ENCODE assay signal across 8 cellular contexts in the genomic region with DNA sequence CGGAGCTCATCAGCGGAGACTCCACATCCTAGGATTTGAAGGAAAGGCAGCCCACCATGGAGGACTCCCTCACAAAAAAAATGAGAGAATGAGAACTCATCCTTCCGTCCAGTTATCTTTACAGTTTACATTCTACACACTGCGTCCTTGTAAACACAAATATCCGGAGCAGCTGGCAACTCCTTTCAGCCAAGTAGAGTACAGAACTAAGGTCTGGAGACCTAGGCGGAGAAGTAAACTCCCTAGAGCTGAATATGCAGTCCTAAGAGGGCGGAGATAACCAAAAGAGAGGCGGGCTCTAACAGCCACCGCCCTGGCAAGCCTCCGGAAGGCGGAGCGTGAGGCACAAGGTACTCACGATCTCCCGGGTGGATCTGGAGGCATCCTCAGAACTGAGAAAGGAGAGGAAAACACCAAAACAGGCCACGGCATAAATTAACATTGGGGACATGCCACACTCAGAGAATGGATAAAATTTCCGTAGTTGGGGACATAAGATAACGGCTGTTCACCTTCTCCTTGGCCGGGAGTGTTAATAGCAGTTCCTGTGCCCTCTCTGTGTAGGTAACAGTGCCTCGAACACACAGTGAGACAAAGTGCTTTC. TPM values are rescaled to one million over a fixed set of nuclear protein-coding genes. Genes with fewer than 3 reads are reported as not detected.
DNase-seq lines count a peak whose midpoint lies in the region; ATAC-seq and TF ChIP-seq lines count a peak whose summit lies in the region.

No MANE protein-coding gene starts in this region.

- WGBS in adrenal gland, 4 donors = 0 to 1% (median 0%) methylated on average over 17 to 19 of the region's 19 CpGs
- WGBS in prostate gland = 0% methylated on average over 19 of the region's 19 CpGs
- WGBS in urinary bladder = under 1% methylated on average over 19 of the region's 19 CpGs

- H3K4me3 Mint-ChIP-seq in T-cell = peak overlapping the region; percentile 94 to 100 (median 95)

- CTCF ChIA-PET in T-cell (lab: Charles Lee) = interaction anchor here (0.6 to 2.4 kb wide), 6 partner anchors 56 to 551 kb away, joined by 3 to 18 read pairs (median 4); a partner anchor contains a TSS

- ATAC-seq in T-cell (replicated peaks in 1 of 4) (peak; percentile 6 to 14 (median 9)), HG02884 (IDR thresholded peaks at IDR 0.05; ENCODE audit: unreplicated experiment) (no peak)

- no peak for TF ChIP-seq CTCF in adrenal gland (IDR thresholded peaks at IDR 0.05)
- no peak for TF ChIP-seq CTCF in left ventricle myocardium inferior (IDR thresholded peaks at IDR 0.05; ENCODE audit: borderline replicate concordance)
- TF ChIP-seq CTCF in prostate gland (IDR thresholded peaks at IDR 0.05) = no peak

- intact Hi-C loops in adrenal gland (cut with DNase I) (loop anchor here in 1 of 2 donors (10.0 kb wide), 1 partner anchor 62 kb away; no protein-coding TSS in a partner anchor), left ventricle myocardium inferior (cut with micrococcal nuclease) (loop anchor here (5.0 kb wide), 1 partner anchor 85 kb away; a partner anchor contains a TSS), prostate gland (cut with DNase I) (loop anchor here (5.0 kb wide), 1 partner anchor 125 kb away; a partner anchor contains a TSS)

- H3K9me3 ChIP-seq in adrenal gland (replicated peaks in 1 of 3) = no peaks in the 10 kb centered on the region
- no peaks in the 10 kb centered on the region for H3K9me3 ChIP-seq in left ventricle myocardium inferior (replicated peaks)
- no peaks in the 10 kb centered on the region for H3K9me3 ChIP-seq in prostate gland

- H3K27ac ChIP-seq in adrenal gland (peak overlapping the region; percentile 83 to 98 (median 91)), left ventricle myocardium inferior (replicated peaks) (peak overlapping the region; percentile 97), prostate gland (peak overlapping the region; percentile 98 to 100), urinary bladder (ENCODE audit: low read depth) (peak overlapping the region; percentile 95)

- no peaks in the 10 kb centered on the region for H3K27me3 ChIP-seq in adrenal gland
- H3K27me3 ChIP-seq in left ventricle myocardium inferior (ENCODE audit: low read depth) = no peaks in the 10 kb centered on the region
- no peaks in the 10 kb centered on the region for H3K27me3 ChIP-seq in prostate gland (replicated peaks; ENCODE audit: insufficient read depth)

- peak overlapping the region in 3 of 4 donors; percentile 28 to 74 (median 65) for H3K4me3 ChIP-seq in adrenal gland
- H3K4me3 ChIP-seq in left ventricle myocardium inferior = peak overlapping the region; percentile 93
- peak overlapping the region; percentile 36 to 43 for H3K4me3 ChIP-seq in prostate gland
- peak overlapping the region; percentile 55 for H3K4me3 ChIP-seq in urinary bladder (ENCODE audit: low read depth, low read length)

- H3K36me3 ChIP-seq in adrenal gland (replicated peaks in 1 of 2) = no peaks in the 10 kb centered on the region
- no peaks in the 10 kb centered on the region for H3K36me3 ChIP-seq in left ventricle myocardium inferior
- H3K36me3 ChIP-seq in prostate gland = no peaks in the 10 kb centered on the region
- no peaks in the 10 kb centered on the region for H3K36me3 ChIP-seq in urinary bladder (ENCODE audit: insufficient read depth)

- TF ChIP-seq POLR2A in adrenal gland (IDR thresholded peaks at IDR 0.05) (no peak), prostate gland (IDR thresholded peaks at IDR 0.05) (peak; percentile 73)

- H3K36me3 Mint-ChIP-seq in T-cell = peaks cover 2% of the 10 kb centered on the region

- H3K27ac Mint-ChIP-seq in T-cell = peak overlapping the region; percentile 98 to 99

- DNase-seq in GM03348 (ENCODE audit: low spot score) (peak; percentile 67), NCI-H128 (lab: John Stamatoyannopoulos, UW; ENCODE audit: unreplicated experiment) (peak; percentile 48), T-cell (peak; percentile 56 to 83 (median 74)), adrenal gland (peak; percentile 82 to 94 (median 88)), left ventricle myocardium inferior (peak; percentile 86), prostate gland (ENCODE audit: low spot score) (peak; percentile 89)

- H3K9me3 Mint-ChIP-seq in T-cell = no peaks in the 10 kb centered on the region

- H3K4me1 ChIP-seq in adrenal gland (replicated peaks in 1 of 2) (peaks cover 24 to 40% of the 10 kb centered on the region in 2 donors), left ventricle myocardium inferior (peaks cover 68% of the 10 kb centered on the region), prostate gland (replicated peaks) (peaks cover 16% of the 10 kb centered on the region), urinary bladder (ENCODE audit: insufficient read depth) (no peaks in the 10 kb centered on the region)

- POLR2A ChIA-PET in T-cell (lab: Charles Lee) = interaction anchor here (0.5 to 2.5 kb wide), 6 partner anchors 15 to 188 kb away, joined by 3 to 11 read pairs (median 4); a partner anchor contains a TSS

- peaks cover 52 to 54% (median 53%) of the 10 kb centered on the region in 3 donors for H3K4me1 Mint-ChIP-seq in T-cell

- H3K27me3 Mint-ChIP-seq in T-cell = no peaks in the 10 kb centered on the region

RNA-seq across cellular contexts. Expression of a gene that starts 1.0 kb away (rescaled TPM):
- 100 to 1,000 TPM; 117 to 137 (median 136) TPM for total RNA-seq in T-cell
- total RNA-seq in adrenal gland = 10 to 100 TPM; 27.5 to 72.7 (median 34.0) TPM
- 10 to 100 TPM; 11.1 to 22.3 (median 12.8) TPM for polyA plus RNA-seq in adrenal gland
- 28.0 TPM for total RNA-seq in left ventricle myocardium inferior
- total RNA-seq in prostate gland = 10 to 100 TPM; 51.0 to 98.6 TPM
- 50.3 TPM for total RNA-seq in urinary bladder
- 34.2 TPM for polyA plus RNA-seq in urinary bladder

Comparison
In these comparisons a context has a peak if more than half of its experiments do, and no peak if none do; other contexts are left out.
1. H3K4me3 ChIP-seq: peak in every context shown above with its lines; median percentile 93 in left ventricle myocardium inferior; 65 in adrenal gland; 55 in urinary bladder; 40 in prostate gland.